In genomic region chrX:40005290-40006011, GRCh38 we compare ENCODE assay signal across 11 cellular contexts.
DNase-seq lines count a peak whose midpoint lies in the region; ATAC-seq, FAIRE-seq and TF ChIP-seq lines count a peak whose summit lies in the region.
"Had no signal": no experiment of that assay in that cellular context is flagged by ENCODE, and none has a peak within 500 bp of the region (broad histone marks: within the 10 kb centered on the region; RNA-seq: fewer than 3 reads in every experiment).

No MANE protein-coding gene starts in this region.

- H3K4me1 ChIP-seq in uterus: peaks cover 0 to 3% of the 10 kb centered on the region in 2 donors

- peaks cover 19% of the 10 kb centered on the region for H3K4me1 Mint-ChIP-seq in activated naive CD4-positive, alpha-beta T cell treated with anti-CD3 and anti-CD28 coated beads for 36 hours (ENCODE audit: low read depth)
- peaks cover 34% of the 10 kb centered on the region for H3K4me1 Mint-ChIP-seq in dendritic cell treated with granulocyte-macrophage colony-stimulating factor and Interleukin-4, amounts not matched to agents 40 ng/mL and 50 ng/mL, for 4 days (ENCODE audit: low read depth)
- peaks cover 11 to 30% (median 21%) of the 10 kb centered on the region in 3 donors for H3K4me1 Mint-ChIP-seq in naive B cell

- H3K9me3 ChIP-seq in uterus: no peaks in the 10 kb centered on the region
- H3K9me3 ChIP-seq: HAP-1 had no signal

- H3K9me3 Mint-ChIP-seq in activated naive CD4-positive, alpha-beta T cell treated with anti-CD3 and anti-CD28 coated beads for 36 hours: no peaks in the 10 kb centered on the region
- H3K9me3 Mint-ChIP-seq in dendritic cell treated with granulocyte-macrophage colony-stimulating factor and Interleukin-4, amounts not matched to agents 40 ng/mL and 50 ng/mL, for 4 days: no peaks in the 10 kb centered on the region
- H3K9me3 Mint-ChIP-seq in naive B cell: peaks cover 0 to 13% (median 4%) of the 10 kb centered on the region in 7 donors

- peak; percentile 50 to 51 for ATAC-seq in naive B cell (ENCODE audit: low read depth in 2 of 2)
- no peak for ATAC-seq in GM18907 (IDR thresholded peaks at IDR 0.05; ENCODE audit: unreplicated experiment)

- no peak for FAIRE-seq in urothelium cell line (lab: Jason Lieb, UNC)
- FAIRE-seq: GM18507 had no signal

- peak overlapping the region; percentile 2 to 71 for H3K27ac ChIP-seq in uterus

- intact Hi-C loops in activated naive CD4-positive, alpha-beta T cell treated with anti-CD3 and anti-CD28 coated beads for 36 hours (cut with micrococcal nuclease): loop anchor here (2.0 to 10.0 kb wide), 3 partner anchors 151 to 391 kb away; no protein-coding TSS in a partner anchor
- intact Hi-C loops in dendritic cell treated with granulocyte-macrophage colony-stimulating factor and Interleukin-4, amounts not matched to agents 40 ng/mL and 50 ng/mL, for 4 days (cut with micrococcal nuclease): no loop called here
- intact Hi-C loops in uterus (cut with DNase I; ENCODE audit: low total_unique reads): no loop called here

- no peaks in the 10 kb centered on the region for H3K36me3 Mint-ChIP-seq in activated naive CD4-positive, alpha-beta T cell treated with anti-CD3 and anti-CD28 coated beads for 36 hours (ENCODE audit: low read depth)
- H3K36me3 Mint-ChIP-seq in dendritic cell treated with granulocyte-macrophage colony-stimulating factor and Interleukin-4, amounts not matched to agents 40 ng/mL and 50 ng/mL, for 4 days (ENCODE audit: low read depth): no peaks in the 10 kb centered on the region
- peaks cover 0 to 5% of the 10 kb centered on the region in 2 donors for H3K36me3 Mint-ChIP-seq in naive B cell

- H3K27ac Mint-ChIP-seq in activated naive CD4-positive, alpha-beta T cell treated with anti-CD3 and anti-CD28 coated beads for 36 hours: no peak overlapping the region
- no peak overlapping the region for H3K27ac Mint-ChIP-seq in dendritic cell treated with granulocyte-macrophage colony-stimulating factor and Interleukin-4, amounts not matched to agents 40 ng/mL and 50 ng/mL, for 4 days
- H3K27ac Mint-ChIP-seq in naive B cell: peak overlapping the region in 2 of 6 donors; percentile 28 to 73

- peak overlapping the region; percentile 76 for H3K4me3 Mint-ChIP-seq in activated naive CD4-positive, alpha-beta T cell treated with anti-CD3 and anti-CD28 coated beads for 36 hours
- H3K4me3 Mint-ChIP-seq in dendritic cell treated with granulocyte-macrophage colony-stimulating factor and Interleukin-4, amounts not matched to agents 40 ng/mL and 50 ng/mL, for 4 days: peak overlapping the region; percentile 74
- H3K4me3 Mint-ChIP-seq in naive B cell: peak overlapping the region; percentile 41 to 91 (median 78)

- no peak for TF ChIP-seq CTCF in uterus (IDR thresholded peaks at IDR 0.05)

- H3K4me3 ChIP-seq in uterus: peak overlapping the region in 1 of 2 donors; percentile 8
- H3K4me3 ChIP-seq: HAP-1 had no signal

- no peaks in the 10 kb centered on the region for H3K36me3 ChIP-seq in uterus
- H3K36me3 ChIP-seq: HAP-1 had no signal

- peaks cover 29% of the 10 kb centered on the region for H3K27me3 Mint-ChIP-seq in activated naive CD4-positive, alpha-beta T cell treated with anti-CD3 and anti-CD28 coated beads for 36 hours (ENCODE audit: low read depth)
- peaks cover 75% of the 10 kb centered on the region for H3K27me3 Mint-ChIP-seq in dendritic cell treated with granulocyte-macrophage colony-stimulating factor and Interleukin-4, amounts not matched to agents 40 ng/mL and 50 ng/mL, for 4 days
- peaks cover 13 to 55% (median 48%) of the 10 kb centered on the region in 3 donors for H3K27me3 Mint-ChIP-seq in naive B cell

- no peak for TF ChIP-seq POLR2A in uterus (IDR thresholded peaks at IDR 0.05)

- H3K27me3 ChIP-seq in uterus: no peaks in the 10 kb centered on the region

- DNase-seq in activated naive CD4-positive, alpha-beta T cell treated with anti-CD3 and anti-CD28 coated beads for 36 hours: no peak
- DNase-seq in activated naive CD4-positive, alpha-beta T cell treated with Interleukin-2 at 50 U/mL for 16 hours: no peak
- DNase-seq in naive B cell (peak; percentile 46), uterus (peak in 1 of 2 donors; percentile 44), urothelium cell line (ENCODE audit: low spot score) (no peak), NCI-H1694 treated with DMSO at 0.1 percent for 48 hours (lab: John Stamatoyannopoulos, UW) (no peak)
- DNase-seq: NCI-H510A had no signal

- CTCF ChIA-PET in activated naive CD4-positive, alpha-beta T cell treated with anti-CD3 and anti-CD28 coated beads for 36 hours (lab: Charles Lee): interaction anchor here (0.8 to 1.5 kb wide), 4 partner anchors 8 to 262 kb away, joined by 3 to 5 read pairs (median 4); no protein-coding TSS in a partner anchor
